Comparison of ENCODE assay signal across 19 cellular contexts in genomic region chr18:76514573-76514972, GRCh38.
"Had no signal": no experiment of that assay in that cellular context is flagged by ENCODE, and none has a peak within 500 bp of the region (broad histone marks: within the 10 kb centered on the region; RNA-seq: fewer than 3 reads in every experiment).

No MANE protein-coding gene starts in this region.

- H3K36me3 ChIP-seq: right lobe of liver, tibial artery, upper lobe of left lung, uterus had no signal

- DNase-seq: dermis blood vessel endothelial cell; endodermal cell; erythroblast; foreskin keratinocyte; head of caudate nucleus; left colon; left ventricle myocardium superior; mesenchymal stem cell; naive B cell; psoas muscle; retina; right lobe of liver; stimulated activated CD4-positive, alpha-beta T cell treated with anti-CD3 and anti-CD28 coated beads, Interleukin-4, amount 100 ng/mL, for 1 hour; tibial artery; upper lobe of left lung; uterus had no signal

- H3K27me3 ChIP-seq: foreskin keratinocyte, hepatocyte, right lobe of liver, upper lobe of left lung, uterus had no signal

- H3K4me3 ChIP-seq: hepatocyte, lung, psoas muscle, right lobe of liver, tibial artery, upper lobe of left lung, uterus had no signal

- H3K27ac ChIP-seq: foreskin keratinocyte, hepatocyte, psoas muscle, right lobe of liver, tibial artery, upper lobe of left lung, uterus had no signal

- H3K4me1 ChIP-seq: foreskin keratinocyte, psoas muscle, tibial artery had no signal

- FAIRE-seq: endothelial cell of umbilical vein had no signal

- H3K9me3 ChIP-seq: psoas muscle, right lobe of liver, tibial artery, upper lobe of left lung, uterus had no signal
